10 cellular contexts compared by ENCODE assay signal in genomic region chr9:105296889-105297288, GRCh38. TPM values are rescaled to one million over a fixed set of nuclear protein-coding genes. Genes with fewer than 3 reads are reported as not detected.
DNase-seq lines count a peak whose midpoint lies in the region; ATAC-seq and TF ChIP-seq lines count a peak whose summit lies in the region.
"Had no signal": no experiment of that assay in that cellular context is flagged by ENCODE, and none has a peak within 500 bp of the region (broad histone marks: within the 10 kb centered on the region; RNA-seq: fewer than 3 reads in every experiment).

No MANE protein-coding gene starts in this region.

- POLR2A ChIA-PET in CD8-positive, alpha-beta T cell (lab: Charles Lee) = no interaction called here

- H3K9me3 Mint-ChIP-seq in Calu3 (ENCODE audit: low read depth, unreplicated experiment) = no peaks in the 10 kb centered on the region
- no peaks in the 10 kb centered on the region for H3K9me3 Mint-ChIP-seq in CD8-positive, alpha-beta T cell

- H3K9ac ChIP-seq in neuronal stem cell (ENCODE audit: low read depth, low read length, poor library complexity) = no peak overlapping the region

- no peak overlapping the region for H3K18ac ChIP-seq in neuronal stem cell (ENCODE audit: low read length)

- TF ChIP-seq CTCF in Calu3 (IDR thresholded peaks at IDR 0.05; ENCODE audit: unreplicated experiment) = no peak
- TF ChIP-seq CTCF in fibroblast of pulmonary artery (IDR thresholded peaks at IDR 0.05; ENCODE audit: low read length, missing control alignments) = no peak
- no peak for TF ChIP-seq CTCF in CD8-positive, alpha-beta T cell (IDR thresholded peaks at IDR 0.05)

- peaks cover 49% of the 10 kb centered on the region for H3K4me1 Mint-ChIP-seq in Calu3 (ENCODE audit: low read depth, unreplicated experiment)
- H3K4me1 Mint-ChIP-seq in CD8-positive, alpha-beta T cell (ENCODE audit: low read depth) = peaks cover 14% of the 10 kb centered on the region

- CTCF ChIA-PET in Calu3 (lab: Charles Lee) = interaction anchor here (1.2 kb wide), 1 partner anchor 52 kb away, joined by 4 read pairs; the partner anchor contains the start of gene SLC44A1
- CTCF ChIA-PET in CD8-positive, alpha-beta T cell (lab: Charles Lee) = interaction anchor here (2.1 kb wide), 1 partner anchor 12 kb away, joined by 4 read pairs; no protein-coding TSS in a partner anchor

- no TSS peak for BruUV-seq in Calu3 (replicated peaks; lab: Mats Ljungman, UMichigan)

- H2BK12ac ChIP-seq in neuronal stem cell (ENCODE audit: low read length) = no peak overlapping the region

- peak overlapping the region; percentile 66 for H3K27ac Mint-ChIP-seq in Calu3 (ENCODE audit: unreplicated experiment)
- no peak overlapping the region for H3K27ac Mint-ChIP-seq in CD8-positive, alpha-beta T cell

- intact Hi-C loops in Calu3 (cut with micrococcal nuclease; ENCODE audit: unreplicated experiment) = loop anchor here (5.0 kb wide), 1 partner anchor 35 kb away; no protein-coding TSS in a partner anchor
- intact Hi-C loops in CD8-positive, alpha-beta T cell (cut with DNase I, micrococcal nuclease) = no loop called here

- no CpG with 5 or more reads among the region's 2 CpGs for WGBS in neuronal stem cell (ENCODE audit: extremely low coverage in 2 of 2, insufficient read length in 2 of 2, insufficient replicate concordance in 1 of 2), 2 donors

- no peak for ATAC-seq in CD8-positive, alpha-beta T cell
- no peak for ATAC-seq in HG03442 (IDR thresholded peaks at IDR 0.05; ENCODE audit: unreplicated experiment)

- H3K9me3 ChIP-seq in neuronal stem cell (replicated peaks in 1 of 2; ENCODE audit: control insufficient read depth in 2 of 2, insufficient read depth in 1 of 2, low read depth in 1 of 2, low read length in 2 of 2) = no peaks in the 10 kb centered on the region
- no peaks in the 10 kb centered on the region for H3K9me3 ChIP-seq in CD8-positive, alpha-beta T cell (ENCODE audit: low read length)
- H3K9me3 ChIP-seq: psoas muscle had no signal

- H3K14ac ChIP-seq in neuronal stem cell (ENCODE audit: low read length) = no peak overlapping the region

- no peak overlapping the region for H2AK5ac ChIP-seq in neuronal stem cell (ENCODE audit: low read depth, low read length)

- no peak overlapping the region for H3K4me3 ChIP-seq in fibroblast of pulmonary artery (replicated peaks; ENCODE audit: low read depth, low read length)
- H3K4me3 ChIP-seq in neuronal stem cell (ENCODE audit: low read length in 2 of 2) = no peak overlapping the region
- no peak overlapping the region for H3K4me3 ChIP-seq in CD8-positive, alpha-beta T cell (ENCODE audit: low read depth, low read length)
- H3K4me3 ChIP-seq: psoas muscle had no signal

- DNase-seq in Calu3 = peak; percentile 15
- peak; percentile 40 for DNase-seq in SW480 (ENCODE audit: low spot score)
- DNase-seq in fibroblast of pulmonary artery (ENCODE audit: low read depth) = peak; percentile 99
- peak; percentile 20 for DNase-seq in neuronal stem cell (ENCODE audit: low spot score)
- no peak for DNase-seq in activated CD4-positive, CD25-positive, alpha-beta regulatory T cell (lab: John Stamatoyannopoulos, UW)
- no peak for DNase-seq in CD8-positive, alpha-beta T cell
- no peak for DNase-seq in DMS 273 (lab: John Stamatoyannopoulos, UW; ENCODE audit: unreplicated experiment)
- DNase-seq: psoas muscle had no signal

- H3K4me1 ChIP-seq in neuronal stem cell (ENCODE audit: control insufficient read depth in 2 of 2, insufficient read depth in 1 of 2, low read depth in 1 of 2, low read length in 2 of 2) = peaks cover 2 to 6% of the 10 kb centered on the region in 2 donors
- H3K4me1 ChIP-seq in CD8-positive, alpha-beta T cell (ENCODE audit: insufficient read depth, low read length) = no peaks in the 10 kb centered on the region
- H3K4me1 ChIP-seq: psoas muscle had no signal

- H3K36me3 ChIP-seq in neuronal stem cell (replicated peaks in 1 of 2; ENCODE audit: control insufficient read depth in 2 of 2, insufficient read depth in 2 of 2, low read length in 2 of 2) = no peaks in the 10 kb centered on the region
- H3K36me3 ChIP-seq in CD8-positive, alpha-beta T cell (ENCODE audit: insufficient read depth, low read length) = peaks cover 12% of the 10 kb centered on the region

- H2AFZ ChIP-seq in neuronal stem cell (ENCODE audit: low read length) = no peak overlapping the region

- H2BK120ac ChIP-seq in neuronal stem cell (ENCODE audit: low read depth, low read length) = no peak overlapping the region

- H3K4me2 ChIP-seq in neuronal stem cell (ENCODE audit: insufficient read depth, low read length, poor library complexity, severe bottlenecking) = no peak overlapping the region

- H4K8ac ChIP-seq in neuronal stem cell (ENCODE audit: low read depth, low read length) = no peak overlapping the region

- H3K36me3 Mint-ChIP-seq in Calu3 (ENCODE audit: insufficient read depth, unreplicated experiment) = peaks cover 9% of the 10 kb centered on the region
- peaks cover 23% of the 10 kb centered on the region for H3K36me3 Mint-ChIP-seq in CD8-positive, alpha-beta T cell

- no peaks in the 10 kb centered on the region for H3K27me3 ChIP-seq in neuronal stem cell (ENCODE audit: control insufficient read depth in 3 of 3, insufficient read depth in 3 of 3, low read depth in 1 of 3, low read length in 3 of 3)
- no peaks in the 10 kb centered on the region for H3K27me3 ChIP-seq in CD8-positive, alpha-beta T cell (ENCODE audit: insufficient read depth, low read length)

- no peak overlapping the region for H3K4me3 Mint-ChIP-seq in Calu3 (ENCODE audit: low read depth, unreplicated experiment)
- H3K4me3 Mint-ChIP-seq in CD8-positive, alpha-beta T cell = no peak overlapping the region

- H3K23ac ChIP-seq in neuronal stem cell (ENCODE audit: low read depth, low read length, poor library complexity) = no peak overlapping the region

- H4K91ac ChIP-seq in neuronal stem cell (ENCODE audit: low read depth, low read length, poor library complexity) = no peak overlapping the region

- H3K79me1 ChIP-seq in neuronal stem cell (ENCODE audit: low read depth, low read length) = no peaks in the 10 kb centered on the region

- no peak overlapping the region for H2BK5ac ChIP-seq in neuronal stem cell (ENCODE audit: low read length)

- no peak overlapping the region for H2BK15ac ChIP-seq in neuronal stem cell (ENCODE audit: low read length)

- no peak overlapping the region for H3K4ac ChIP-seq in neuronal stem cell (ENCODE audit: low read length)

- peak overlapping the region; percentile 36 for H3K27ac ChIP-seq in neuronal stem cell (replicated peaks; ENCODE audit: low read length)
- H3K27ac ChIP-seq in CD8-positive, alpha-beta T cell (ENCODE audit: low read depth, low read length) = no peak overlapping the region
- H3K27ac ChIP-seq: HL-60, psoas muscle had no signal

- no peaks in the 10 kb centered on the region for H3K27me3 Mint-ChIP-seq in Calu3 (ENCODE audit: unreplicated experiment)
- H3K27me3 Mint-ChIP-seq in CD8-positive, alpha-beta T cell (ENCODE audit: low read depth) = no peaks in the 10 kb centered on the region

RNA-seq across cellular contexts. Expression of gene SLC44A1, which starts 52.4 kb away (rescaled TPM):
- total RNA-seq in Calu3 (2022) = 36.6 and 41.2 TPM in 2 replicates
- 12.8 TPM for polyA plus RNA-seq in neuronal stem cell (2013, experiment 1 of 2)
- 13.4 TPM for polyA plus RNA-seq in neuronal stem cell (2013, experiment 2 of 2)
- total RNA-seq in CD8-positive, alpha-beta T cell = 1 to 10 TPM; 2.4 to 2.5 TPM

Comparison
In these comparisons a context has a peak if more than half of its experiments do, and no peak if none do; other contexts are left out.
1. DNase-seq: peak in Calu3 (single experiment), SW480 (single experiment), fibroblast of pulmonary artery (single experiment) and neuronal stem cell (single experiment); none in activated CD4-positive, CD25-positive, alpha-beta regulatory T cell (0 of 4), CD8-positive, alpha-beta T cell (0 of 7) and DMS 273 (single experiment).
2. RNA of gene SLC44A1, which starts 52.4 kb away (total RNA-seq): 36.6 to 41.2 TPM in Calu3; 2.4 to 2.5 TPM in CD8-positive, alpha-beta T cell; every median in the first group is over 10 times any median in the second.